ENCODE assay signal across 1 cellular context in genomic region chr13:50081899-50082425, GRCh38.
TF ChIP-seq lines count a peak whose summit lies in the region.

No MANE protein-coding gene starts in this region.

TF ChIP-seq in HepG2, 621 proteins besides CTCF, POLR2A, EP300 and RAD21 (continued from another document and continues in another):
- TF ChIP-seq E2F1 (CRISPR knock-in tag; IDR thresholded peaks at IDR 0.05) (peak; percentile 89), NPAS2 (CRISPR knock-in tag; IDR thresholded peaks at IDR 0.05; ENCODE audit: borderline replicate concordance) (no peak), SKI (IDR thresholded peaks at IDR 0.05; ENCODE audit: partially characterized antibody) (no peak), RBM22 (optimal IDR thresholded peaks at IDR 0.05; ENCODE audit: low read length) (peak; percentile 36), HIVEP1 (CRISPR knock-in tag; IDR thresholded peaks at IDR 0.05) (0 out of 2 replicates have a peak, but pooled peaks have one; percentile 51), SP2 (CRISPR knock-in tag; IDR thresholded peaks at IDR 0.05) (no peak), KLF9 (CRISPR knock-in tag; IDR thresholded peaks at IDR 0.05; ENCODE audit: low read depth) (no peak), ZNF780A (CRISPR knock-in tag; IDR thresholded peaks at IDR 0.05) (no peak), ZNF589 (CRISPR knock-in tag; conservative IDR thresholded peaks at IDR 0.05) (no peak), TMF1 (CRISPR knock-in tag; IDR thresholded peaks at IDR 0.05; ENCODE audit: low read depth) (peak; percentile 52; the same call in 1 of the 2 replicates), ZNF407 (CRISPR knock-in tag; IDR thresholded peaks at IDR 0.05; ENCODE audit: not compliant biosample characterization) (no peak), NFAT5 (CRISPR knock-in tag; IDR thresholded peaks at IDR 0.05) (no peak), ZNF501 (CRISPR knock-in tag; IDR thresholded peaks at IDR 0.05) (peak; percentile 54), ATF2 (CRISPR knock-in tag; IDR thresholded peaks at IDR 0.05) (0 out of 2 replicates have a peak, but pooled peaks have one; percentile 26), ZNF382 (CRISPR knock-in tag; IDR thresholded peaks at IDR 0.05; ENCODE audit: borderline replicate concordance) (no peak), ZFX (CRISPR knock-in tag; IDR thresholded peaks at IDR 0.05; ENCODE audit: low read depth) (no peak), ZNF639 (CRISPR knock-in tag; conservative IDR thresholded peaks at IDR 0.05) (no peak), ATF4 (CRISPR knock-in tag; IDR thresholded peaks at IDR 0.05) (peak in 1 of 2 experiments; percentile 56; a peak in 1 of 4 replicates), MED8 (CRISPR knock-in tag; IDR thresholded peaks at IDR 0.05; ENCODE audit: insufficient replicate concordance) (no peak), KAT8 (CRISPR knock-in tag; IDR thresholded peaks at IDR 0.05) (peak; percentile 30; the same call in 1 of the 2 replicates), ZNF724P (CRISPR knock-in tag; IDR thresholded peaks at IDR 0.05; ENCODE audit: borderline replicate concordance) (no peak), ZNF577 (CRISPR knock-in tag; IDR thresholded peaks at IDR 0.05; ENCODE audit: borderline replicate concordance, low read depth) (no peak), ZNF362 (CRISPR knock-in tag; IDR thresholded peaks at IDR 0.05; ENCODE audit: borderline replicate concordance) (no peak), THAP7 (CRISPR knock-in tag; IDR thresholded peaks at IDR 0.05) (0 out of 2 replicates have a peak, but pooled peaks have one; percentile 15), IRX3 (CRISPR knock-in tag; IDR thresholded peaks at IDR 0.05; ENCODE audit: borderline replicate concordance, low read depth) (no peak), ZNF276 (CRISPR knock-in tag; IDR thresholded peaks at IDR 0.05; ENCODE audit: low read depth) (no peak), GFI1 (CRISPR knock-in tag; IDR thresholded peaks at IDR 0.05; ENCODE audit: borderline replicate concordance) (no peak), TBX2 (CRISPR knock-in tag; IDR thresholded peaks at IDR 0.05; ENCODE audit: borderline replicate concordance) (peak; percentile 18; the same call in 1 of the 2 replicates), ZNF484 (CRISPR knock-in tag; IDR thresholded peaks at IDR 0.05; ENCODE audit: borderline replicate concordance, low read depth) (no peak), ZNF317 (CRISPR knock-in tag; IDR thresholded peaks at IDR 0.05) (0 out of 2 replicates have a peak, but pooled peaks have one; percentile 30), PAX8 (CRISPR knock-in tag; IDR thresholded peaks at IDR 0.05; ENCODE audit: borderline replicate concordance) (no peak), ZNF652 (CRISPR knock-in tag; IDR thresholded peaks at IDR 0.05; ENCODE audit: borderline replicate concordance, low read depth) (no peak), SP140L (CRISPR knock-in tag; IDR thresholded peaks at IDR 0.05; ENCODE audit: borderline replicate concordance) (no peak), HNRNPLL (IDR thresholded peaks at IDR 0.05; ENCODE audit: low read depth, low read length, poor library complexity, severe bottlenecking) (no peak)
